In the genomic region with DNA sequence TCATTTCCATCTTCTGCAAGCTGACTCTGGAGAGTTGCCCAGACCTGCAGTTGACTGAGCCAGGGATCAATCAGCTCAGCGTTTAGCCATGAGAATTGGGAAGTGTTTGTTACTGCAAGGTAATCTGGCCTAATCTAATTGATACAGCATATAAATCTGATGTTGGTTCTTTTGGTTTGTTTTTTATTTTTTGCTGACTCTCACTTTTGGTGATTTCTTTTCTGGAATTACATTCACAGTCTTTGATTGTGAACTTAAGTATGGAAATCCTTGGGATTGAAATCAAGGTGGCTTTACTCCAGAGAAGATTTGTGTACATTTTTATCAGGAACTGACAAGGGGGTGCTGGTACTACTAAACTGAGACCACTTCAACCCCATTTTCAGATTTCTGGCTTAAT, we compare ENCODE assay signal across 18 cellular contexts.
DNase-seq lines count a peak whose midpoint lies in the region; ATAC-seq and FAIRE-seq lines count a peak whose summit lies in the region.
"Had no signal": no experiment of that assay in that cellular context is flagged by ENCODE, and none has a peak within 500 bp of the region (broad histone marks: within the 10 kb centered on the region; RNA-seq: fewer than 3 reads in every experiment).

No MANE protein-coding gene starts in this region.

- peak overlapping the region; percentile 70 for H3K27ac Mint-ChIP-seq in activated naive CD4-positive, alpha-beta T cell treated with anti-CD3 and anti-CD28 coated beads, Interleukin-2, amount 10 ng/mL, durations not matched to agents 7 days and 5 days
- H3K27ac Mint-ChIP-seq in activated naive CD8-positive, alpha-beta T cell treated with anti-CD3 and anti-CD28 coated beads, Interleukin-2, amount 50 U/mL, for 24 hours, result peak overlapping the region; percentile 33

- no peaks in the 10 kb centered on the region for H3K27me3 Mint-ChIP-seq in activated naive CD4-positive, alpha-beta T cell treated with anti-CD3 and anti-CD28 coated beads, Interleukin-2, amount 10 ng/mL, durations not matched to agents 7 days and 5 days
- H3K27me3 Mint-ChIP-seq in activated naive CD8-positive, alpha-beta T cell treated with anti-CD3 and anti-CD28 coated beads, Interleukin-2, amount 50 U/mL, for 24 hours, result no peaks in the 10 kb centered on the region

- peaks cover 17% of the 10 kb centered on the region for H3K36me3 ChIP-seq in KOPT-K1 (ENCODE audit: insufficient read depth, low read length)
- H3K36me3 ChIP-seq in subcutaneous abdominal adipose tissue (ENCODE audit: control insufficient read depth in 5 of 5, insufficient read depth in 5 of 5, low read length in 5 of 5), result peaks cover 0 to 2% (median 0%) of the 10 kb centered on the region in 5 donors
- H3K36me3 ChIP-seq: brain microvascular endothelial cell, WERI-Rb-1 had no signal

- H3K27ac ChIP-seq in KOPT-K1 (ENCODE audit: low read depth, low read length, poor library complexity, severe bottlenecking) (peak overlapping the region; percentile 97), subcutaneous abdominal adipose tissue (ENCODE audit: low read depth, low read length) (peak overlapping the region; percentile 32)
- H3K27ac ChIP-seq: brain microvascular endothelial cell, foreskin keratinocyte, psoas muscle, WERI-Rb-1 had no signal

- peaks cover 50% of the 10 kb centered on the region for H3K4me1 Mint-ChIP-seq in activated naive CD4-positive, alpha-beta T cell treated with anti-CD3 and anti-CD28 coated beads, Interleukin-2, amount 10 ng/mL, durations not matched to agents 7 days and 5 days
- peaks cover 64% of the 10 kb centered on the region for H3K4me1 Mint-ChIP-seq in activated naive CD8-positive, alpha-beta T cell treated with anti-CD3 and anti-CD28 coated beads, Interleukin-2, amount 50 U/mL, for 24 hours

- ATAC-seq in activated naive CD8-positive, alpha-beta T cell treated with anti-CD3 and anti-CD28 coated beads, Interleukin-2, amount 50 U/mL, for 24 hours, result no peak
- ATAC-seq: foreskin keratinocyte, psoas muscle had no signal

- H3K9me3 Mint-ChIP-seq in activated naive CD4-positive, alpha-beta T cell treated with anti-CD3 and anti-CD28 coated beads, Interleukin-2, amount 10 ng/mL, durations not matched to agents 7 days and 5 days, result peaks cover 37% of the 10 kb centered on the region
- H3K9me3 Mint-ChIP-seq in activated naive CD8-positive, alpha-beta T cell treated with anti-CD3 and anti-CD28 coated beads, Interleukin-2, amount 50 U/mL, for 24 hours, result peaks cover 24% of the 10 kb centered on the region

- peaks cover 0 to 25% (median 7%) of the 10 kb centered on the region in 5 donors for H3K4me1 ChIP-seq in subcutaneous abdominal adipose tissue (ENCODE audit: control insufficient read depth in 5 of 5, insufficient read depth in 5 of 5, low read length in 5 of 5)
- H3K4me1 ChIP-seq: foreskin keratinocyte, psoas muscle had no signal

- FAIRE-seq in GM19239 (lab: Jason Lieb, UNC), result no peak

- no peak overlapping the region for H3K9ac ChIP-seq in subcutaneous abdominal adipose tissue (ENCODE audit: low read length in 5 of 5)

- H3K9me3 ChIP-seq in KOPT-K1 (ENCODE audit: insufficient read depth, low read length, poor library complexity, severe bottlenecking), result peaks cover 38% of the 10 kb centered on the region
- H3K9me3 ChIP-seq in subcutaneous abdominal adipose tissue (ENCODE audit: control insufficient read depth in 5 of 5, low read length in 5 of 5), result peaks cover 0 to 7% (median 2%) of the 10 kb centered on the region in 5 donors

- CTCF ChIA-PET in activated naive CD4-positive, alpha-beta T cell treated with anti-CD3 and anti-CD28 coated beads, Interleukin-2, amount 10 ng/mL, durations not matched to agents 7 days and 5 days (lab: Charles Lee), result no interaction called here

- H3K27me3 ChIP-seq in subcutaneous abdominal adipose tissue (ENCODE audit: control insufficient read depth in 5 of 5, insufficient read depth in 4 of 5, low read length in 5 of 5), result no peaks in the 10 kb centered on the region
- H3K27me3 ChIP-seq: brain microvascular endothelial cell, foreskin keratinocyte had no signal

- no peak for DNase-seq in activated naive CD4-positive, alpha-beta T cell treated with anti-CD3 and anti-CD28 coated beads, Interleukin-2, amount 10 ng/mL, durations not matched to agents 7 days and 5 days
- no peak for DNase-seq in activated naive CD4-positive, alpha-beta T cell (lab: John Stamatoyannopoulos, UW)
- DNase-seq in activated naive CD8-positive, alpha-beta T cell treated with anti-CD3 and anti-CD28 coated beads, Interleukin-2, amount 50 U/mL, for 24 hours, result no peak
- no peak for DNase-seq in GM19239 (ENCODE audit: insufficient read length, low spot score)
- DNase-seq in NCI-H2029 (lab: John Stamatoyannopoulos, UW), result no peak
- DNase-seq: brain microvascular endothelial cell; cortex of kidney; DMS79 treated with DMSO at 0.1 percent for 48 hours; foreskin keratinocyte; NCI-H1417; psoas muscle; SHP77; stimulated activated CD4-positive, alpha-beta T cell treated with anti-CD3 and anti-CD28 coated beads, Interleukin-4, amount 100 ng/mL, for 24 hours; substantia nigra; WERI-Rb-1 had no signal

- peaks cover 72% of the 10 kb centered on the region for H3K36me3 Mint-ChIP-seq in activated naive CD4-positive, alpha-beta T cell treated with anti-CD3 and anti-CD28 coated beads, Interleukin-2, amount 10 ng/mL, durations not matched to agents 7 days and 5 days
- peaks cover 44% of the 10 kb centered on the region for H3K36me3 Mint-ChIP-seq in activated naive CD8-positive, alpha-beta T cell treated with anti-CD3 and anti-CD28 coated beads, Interleukin-2, amount 50 U/mL, for 24 hours (ENCODE audit: low read depth)

- no peak overlapping the region for H3K4me3 ChIP-seq in subcutaneous abdominal adipose tissue (ENCODE audit: low read depth in 1 of 5, low read length in 5 of 5)
- H3K4me3 ChIP-seq: psoas muscle, smooth muscle cell had no signal

- H3K4me3 Mint-ChIP-seq in activated naive CD4-positive, alpha-beta T cell treated with anti-CD3 and anti-CD28 coated beads, Interleukin-2, amount 10 ng/mL, durations not matched to agents 7 days and 5 days, result peak overlapping the region; percentile 30
- no peak overlapping the region for H3K4me3 Mint-ChIP-seq in activated naive CD8-positive, alpha-beta T cell treated with anti-CD3 and anti-CD28 coated beads, Interleukin-2, amount 50 U/mL, for 24 hours
